9 cellular contexts compared by ENCODE assay signal in the genomic region with DNA sequence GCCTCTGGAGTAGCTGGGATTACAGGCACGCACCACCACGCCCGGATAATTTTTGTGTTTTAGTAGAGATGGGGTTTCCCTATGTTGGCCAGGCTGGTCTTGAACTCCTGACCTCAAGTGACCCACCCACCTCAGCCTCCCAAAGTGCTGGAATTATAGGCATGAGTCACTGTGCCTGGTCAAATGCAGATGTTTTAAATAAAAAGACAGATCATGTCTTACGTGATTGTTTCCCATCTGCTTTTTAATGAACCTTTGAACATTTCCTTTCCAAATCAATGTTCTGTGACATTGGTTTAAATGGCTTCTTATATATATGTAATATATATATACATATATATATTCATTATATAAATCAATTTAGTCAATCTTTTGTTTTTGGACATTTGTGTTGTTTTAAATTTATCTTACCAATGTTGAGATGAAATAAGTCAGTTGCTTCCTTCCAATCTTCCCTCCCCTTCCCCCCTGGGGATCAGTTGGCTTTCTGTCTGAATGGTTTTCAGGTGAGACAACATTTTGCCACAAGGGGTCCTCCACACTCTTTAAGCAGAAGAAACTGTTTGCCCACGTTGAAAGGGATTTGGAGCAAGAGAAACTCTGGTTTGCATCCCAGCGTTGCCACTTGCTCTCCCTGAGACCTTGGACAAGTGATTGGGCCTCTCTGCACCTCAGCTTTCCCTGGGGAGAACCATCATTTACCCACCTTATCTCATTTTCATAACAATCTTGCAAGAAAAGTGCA.
DNase-seq lines count a peak whose midpoint lies in the region; ATAC-seq and TF ChIP-seq lines count a peak whose summit lies in the region.
"Had no signal": no experiment of that assay in that cellular context is flagged by ENCODE, and none has a peak within 500 bp of the region (broad histone marks: within the 10 kb centered on the region; RNA-seq: fewer than 3 reads in every experiment).

No MANE protein-coding gene starts in this region.

- ATAC-seq in GM21360 (IDR thresholded peaks at IDR 0.05; ENCODE audit: unreplicated experiment), result no peak

- no peak for TF ChIP-seq POLR2A in erythroblast (IDR thresholded peaks at IDR 0.05; ENCODE audit: low read length)

- TF ChIP-seq CTCF in GM13977 (IDR thresholded peaks at IDR 0.05; ENCODE audit: extremely low read depth, insufficient read depth, missing control alignments), result peak; percentile 24

- in situ Hi-C loops in GM13977 (cut with MboI; ENCODE audit: low pct_unique_long_range_greater_than_20kb, low sequenced_read_pairs, unreplicated experiment), result no loop called here

- peak; percentile 47 for DNase-seq in AG08395 (ENCODE audit: low spot score)
- DNase-seq in GM13977 (ENCODE audit: low spot score), result no peak
- peak; percentile 95 for DNase-seq in NCI-H69 (lab: John Stamatoyannopoulos, UW)
- peak; percentile 3 to 5 for DNase-seq in erythroblast (lab: John Stamatoyannopoulos, UW)
- no peak for DNase-seq in activated gamma-delta T cell (lab: John Stamatoyannopoulos, UW)
- DNase-seq in epidermal melanocyte (ENCODE audit: insufficient read length, low spot score), result no peak
- DNase-seq in stimulated activated CD4-positive, alpha-beta T cell treated with anti-CD3 and anti-CD28 coated beads, Interleukin-1b, Interleukin-23, amount 100 ng/mL, for 48 hours, result no peak
- DNase-seq: transverse colon had no signal

Comparison
In these comparisons a context has a peak if more than half of its experiments do, and no peak if none do; other contexts are left out.
1. DNase-seq: peak in AG08395 (single experiment), NCI-H69 (single experiment) and erythroblast (2 of 2); none in GM13977 (single experiment), activated gamma-delta T cell (single experiment), epidermal melanocyte (single experiment) and stimulated activated CD4-positive, alpha-beta T cell treated with anti-CD3 and anti-CD28 coated beads, Interleukin-1b, Interleukin-23, amount 100 ng/mL, for 48 hours (single experiment).